In the genomic region with DNA sequence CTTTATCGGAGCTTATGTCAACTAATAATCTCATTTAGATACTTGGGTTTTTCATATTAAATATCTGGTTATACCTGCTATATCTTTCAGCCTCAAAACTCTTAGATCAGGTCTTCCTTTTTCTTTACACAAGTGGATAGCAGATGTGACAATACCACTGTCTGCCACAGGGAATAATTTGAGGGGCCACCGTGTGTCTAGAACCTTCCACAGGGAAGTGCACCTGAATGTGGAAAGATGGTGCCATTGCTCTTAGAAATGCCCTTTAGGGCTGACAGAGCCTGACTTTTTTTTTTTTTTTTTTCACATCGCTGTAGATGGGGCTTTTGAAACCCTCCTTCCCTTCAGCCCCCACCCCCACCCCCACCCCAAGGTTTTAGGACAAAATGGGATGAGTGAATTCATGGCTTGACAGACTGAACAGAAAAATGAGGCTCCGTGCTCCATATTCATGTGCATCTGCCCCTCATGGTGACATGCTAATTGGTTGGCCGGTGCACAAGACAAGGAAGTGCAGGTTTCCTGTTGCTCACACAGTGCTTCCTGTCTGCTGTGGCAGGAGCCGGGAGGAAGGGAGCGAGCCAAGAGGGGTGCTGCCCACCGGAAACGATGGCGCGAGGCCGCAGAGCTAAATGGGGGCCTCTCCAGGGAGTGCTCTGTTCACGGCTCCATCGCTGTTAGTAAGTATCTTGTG, we compare ENCODE assay signal across 8 cellular contexts.
DNase-seq lines count a peak whose midpoint lies in the region; ATAC-seq, FAIRE-seq and TF ChIP-seq lines count a peak whose summit lies in the region.

No MANE protein-coding gene starts in this region.

- no peaks in the 10 kb centered on the region for H3K23me2 ChIP-seq in H1 (ENCODE audit: low read depth, low read length)

- TF ChIP-seq EP300 in H1 (IDR thresholded peaks at IDR 0.05; ENCODE audit: borderline replicate concordance in 1 of 2, low read depth in 2 of 2, low read length in 2 of 2): no peak

- no peak overlapping the region for H3K56ac ChIP-seq in H1 (replicated peaks; ENCODE audit: insufficient read length, low read depth, low read length)

- H4K91ac ChIP-seq in H1 (replicated peaks; ENCODE audit: insufficient read length, low read length): peak overlapping the region; percentile 25

- H3K27me3 ChIP-seq in BLaER1 (no peaks in the 10 kb centered on the region), H1 (replicated peaks in 1 of 4; ENCODE audit: control insufficient read depth in 3 of 4, extremely low read depth in 1 of 4, insufficient read depth in 3 of 4, low read length in 3 of 4) (no peaks in the 10 kb centered on the region)

- H3K36me3 ChIP-seq in BLaER1 (peaks cover 23% of the 10 kb centered on the region), H1 (ENCODE audit: control insufficient read depth in 2 of 4, insufficient read depth in 4 of 4, low read length in 3 of 4) (no peaks in the 10 kb centered on the region)

- H3K4ac ChIP-seq in H1 (replicated peaks; ENCODE audit: insufficient read length, low read depth, low read length): no peak overlapping the region

- no peak overlapping the region for H4K8ac ChIP-seq in H1 (ENCODE audit: extremely low read depth, insufficient read depth, low read length)

- H3K18ac ChIP-seq in H1 (ENCODE audit: extremely low read depth, low read length): no peak overlapping the region

- ATAC-seq in GM19452 (IDR thresholded peaks at IDR 0.05; ENCODE audit: unreplicated experiment) (peak; percentile 95), HG03571 (IDR thresholded peaks at IDR 0.05; ENCODE audit: unreplicated experiment) (peak; percentile 96)

- POLR2A ChIA-PET in H1 (lab: Charles Lee; ENCODE audit: partially characterized antibody): no interaction called here

- TF ChIP-seq POLR2A in H1 (IDR thresholded peaks at IDR 0.05; ENCODE audit: control extremely low read depth in 1 of 2, low read depth in 2 of 2, low read length in 2 of 2): no peak

- 82% methylated on average over 13 of the region's 14 CpGs; no CpG with 5 or more reads in 1 of the 2 experiments for WGBS in H1 (ENCODE audit: extremely low coverage in 1 of 2, insufficient coverage in 1 of 2, insufficient read length in 1 of 2, insufficient replicate concordance in 2 of 2, low coverage in 1 of 2, low lambda C conversion rate in 2 of 2, missing lambda C conversion rate in 1 of 2), 2 experiments

- peaks cover 32% of the 10 kb centered on the region for H3K9me3 ChIP-seq in BLaER1
- H3K9me3 ChIP-seq in H1 (ENCODE audit: insufficient read depth in 2 of 2, low read depth in 1 of 2, low read length in 1 of 2): no peaks in the 10 kb centered on the region

- TF ChIP-seq RAD21 in H1 (IDR thresholded peaks at IDR 0.05 in 1 of 2, conservative IDR thresholded peaks at IDR 0.05 in 1 of 2; ENCODE audit: low read depth in 2 of 2, low read length in 2 of 2): no peak

- no peak for TF ChIP-seq CTCF in H1 (IDR thresholded peaks at IDR 0.05; ENCODE audit: control extremely low read depth in 1 of 3, insufficient read depth in 1 of 3, low read depth in 1 of 3, low read length in 3 of 3)

- peak overlapping the region; percentile 90 for H3K4me2 ChIP-seq in BLaER1
- no peak overlapping the region for H3K4me2 ChIP-seq in H1 (ENCODE audit: insufficient read depth in 1 of 2, low read depth in 2 of 2, low read length in 2 of 2)

- no peak overlapping the region for H2AFZ ChIP-seq in H1 (ENCODE audit: low read length)

- no peak overlapping the region for H2AK5ac ChIP-seq in H1 (ENCODE audit: low read depth, low read length)

- H4K5ac ChIP-seq in H1 (ENCODE audit: insufficient read length, low read depth, low read length): no peak overlapping the region

- H2BK12ac ChIP-seq in H1 (ENCODE audit: low read depth, low read length): no peak overlapping the region

- no peak overlapping the region for H2BK120ac ChIP-seq in H1 (replicated peaks; ENCODE audit: low read depth, low read length)

- FAIRE-seq in H1 (lab: Jason Lieb, UNC): no peak

- no peaks in the 10 kb centered on the region for H4K20me1 ChIP-seq in BLaER1
- H4K20me1 ChIP-seq in H1 (replicated peaks in 1 of 2; ENCODE audit: control insufficient read depth in 1 of 2, insufficient read depth in 2 of 2, low read length in 2 of 2): no peaks in the 10 kb centered on the region

- H3K14ac ChIP-seq in H1 (ENCODE audit: insufficient read length): no peak overlapping the region

- peak overlapping the region; percentile 70 for H3K9ac ChIP-seq in BLaER1
- H3K9ac ChIP-seq in H1 (replicated peaks in 1 of 4; ENCODE audit: extremely low read depth in 1 of 4, low read depth in 3 of 4, low read length in 3 of 4): no peak overlapping the region

- H3K4me3 ChIP-seq in BLaER1 (peak overlapping the region; percentile 57), H1 (ENCODE audit: extremely low read depth in 1 of 4, insufficient read depth in 2 of 4, low read depth in 3 of 4, low read length in 4 of 4) (no peak overlapping the region)

- DNase-seq in activated CD4-positive, alpha-beta T cell treated with anti-CD3 and anti-CD28 coated beads, Interleukin-2, amount 50 U/mL, for 1 hour: peak; percentile 59
- no peak for DNase-seq in H1 (ENCODE audit: low read depth in 1 of 2, low spot score in 2 of 2)
- peak; percentile 34 for DNase-seq in stimulated activated CD4-positive, alpha-beta T cell treated with anti-CD3 and anti-CD28 coated beads, Interleukin-2, amount 100 ng/mL, for 4 hours (ENCODE audit: low read depth)
- no peak for DNase-seq in NCI-H1048 (lab: John Stamatoyannopoulos, UW)
- no peak for DNase-seq in occipital lobe (lab: John Stamatoyannopoulos, UW)

- H3K4me1 ChIP-seq in BLaER1 (peaks cover 73% of the 10 kb centered on the region), H1 (replicated peaks in 1 of 4; ENCODE audit: control insufficient read depth in 3 of 4, insufficient read depth in 4 of 4, low read length in 3 of 4) (no peaks in the 10 kb centered on the region; a peak in 1 of 7 replicates)

- H3K79me1 ChIP-seq in H1 (ENCODE audit: low read depth, low read length): no peaks in the 10 kb centered on the region

- CTCF ChIA-PET in H1 (lab: Charles Lee; ENCODE audit: partially characterized antibody): interaction anchor here (1.3 kb wide), 1 partner anchor 57 kb away, joined by 3 read pairs; no protein-coding TSS in a partner anchor

- no peaks in the 10 kb centered on the region for H3K79me2 ChIP-seq in H1 (ENCODE audit: control insufficient read depth in 1 of 2, insufficient read depth in 2 of 2, low read length in 2 of 2)

- no peak overlapping the region for H3K23ac ChIP-seq in H1 (ENCODE audit: insufficient read length)

- no peak overlapping the region for H2BK5ac ChIP-seq in H1 (ENCODE audit: low read depth, low read length)

- peak overlapping the region; percentile 90 for H3K27ac ChIP-seq in BLaER1
- H3K27ac ChIP-seq in H1 (ENCODE audit: low read depth, low read length): no peak overlapping the region

- H2BK20ac ChIP-seq in H1 (ENCODE audit: low read length): no peak overlapping the region

- no peak overlapping the region for H2BK15ac ChIP-seq in H1 (ENCODE audit: low read length)

TF ChIP-seq in H1, 55 proteins besides CTCF, POLR2A, EP300 and RAD21 (continues in another document):
- no peak for TF ChIP-seq HDAC2 (IDR thresholded peaks at IDR 0.05; ENCODE audit: borderline replicate concordance in 1 of 2, low read depth in 2 of 2, low read length in 2 of 2)

Comparison
In these comparisons a context has a peak if more than half of its experiments do, and no peak if none do; other contexts are left out.
1. DNase-seq: peak in activated CD4-positive, alpha-beta T cell treated with anti-CD3 and anti-CD28 coated beads, Interleukin-2, amount 50 U/mL, for 1 hour (single experiment) and stimulated activated CD4-positive, alpha-beta T cell treated with anti-CD3 and anti-CD28 coated beads, Interleukin-2, amount 100 ng/mL, for 4 hours (single experiment); none in H1 (0 of 2), NCI-H1048 (single experiment) and occipital lobe (single experiment).